Comparison of ENCODE assay signal across 8 cellular contexts in genomic region chr13:19845758-19846157, GRCh38. TPM values are rescaled to one million over a fixed set of nuclear protein-coding genes. Genes with fewer than 3 reads are reported as not detected.
DNase-seq lines count a peak whose midpoint lies in the region; ATAC-seq and TF ChIP-seq lines count a peak whose summit lies in the region.

No MANE protein-coding gene starts in this region.

- TF ChIP-seq CTCF in AG09309 (IDR thresholded peaks at IDR 0.05; ENCODE audit: control insufficient read depth, insufficient read depth, low read depth, low read length, missing control alignments) (no peak), HFFc6 (IDR thresholded peaks at IDR 0.05) (no peak), astrocyte of the spinal cord (IDR thresholded peaks at IDR 0.05; ENCODE audit: low read depth, low read length) (no peak), tibial nerve (IDR thresholded peaks at IDR 0.05) (no peak)

- no peak for TF ChIP-seq EP300 in tibial nerve (IDR thresholded peaks at IDR 0.05)

- no peak for TF ChIP-seq POLR2A in tibial nerve (IDR thresholded peaks at IDR 0.05)

- peak overlapping the region; percentile 34 for H3K27ac ChIP-seq in mesodermal cell (ENCODE audit: low read depth, low read length, severe bottlenecking)
- H3K27ac ChIP-seq in tibial nerve: peak overlapping the region in 1 of 4 donors; percentile 78

- no peaks in the 10 kb centered on the region for H3K9me3 Mint-ChIP-seq in HFFc6

- WGBS in mesodermal cell (ENCODE audit: insufficient coverage in 2 of 2), 2 experiments: 89% methylated on average over 1 of the region's 2 CpGs; no CpG with 5 or more reads in 1 of the 2 experiments
- 35 to 37% methylated on average over 2 of the region's 2 CpGs for WGBS in tibial nerve, 2 donors

- H3K36me3 Mint-ChIP-seq in HFFc6 (ENCODE audit: low read depth): peaks cover 8% of the 10 kb centered on the region

- DNase-seq in AG09309 (ENCODE audit: low read depth) (peak; percentile 86), HFFc6 (peak; percentile 97), astrocyte of the spinal cord (ENCODE audit: low read depth, low spot score) (peak; percentile 97), tibial nerve (ENCODE audit: low spot score in 2 of 2) (no peak), Right ventricle myocardium superior (no peak)
- DNase-seq in stimulated activated CD4-positive, alpha-beta T cell treated with anti-CD3 and anti-CD28 coated beads, Interleukin-2, amount 100 ng/mL, for 48 hours: no peak

- H3K4me3 ChIP-seq in AG09309 (ENCODE audit: control insufficient read depth, low read depth, low read length) (no peak overlapping the region), astrocyte of the spinal cord (ENCODE audit: low read depth, low read length) (no peak overlapping the region), mesodermal cell (ENCODE audit: extremely low read depth, insufficient read depth, low read length, poor library complexity, severe bottlenecking) (no peak overlapping the region), tibial nerve (no peak overlapping the region)

- no peaks in the 10 kb centered on the region for H3K27me3 ChIP-seq in tibial nerve

- peak overlapping the region; percentile 79 for H3K27ac Mint-ChIP-seq in HFFc6

- H3K4me1 ChIP-seq in mesodermal cell (ENCODE audit: control insufficient read depth, insufficient read depth, low read length, poor library complexity, severe bottlenecking) (peaks cover 9% of the 10 kb centered on the region), tibial nerve (peaks cover 0 to 25% (median 12%) of the 10 kb centered on the region in 4 donors)

- H3K36me3 ChIP-seq in mesodermal cell (ENCODE audit: control insufficient read depth, insufficient read depth, low read length) (peaks cover 67% of the 10 kb centered on the region), tibial nerve (peaks cover 0 to 42% (median 0%) of the 10 kb centered on the region in 3 donors)

- H3K27me3 Mint-ChIP-seq in HFFc6 (ENCODE audit: insufficient read depth): no peaks in the 10 kb centered on the region; the same call in 1 of the 2 replicates

- no peak overlapping the region; the same call in 1 of the 2 replicates for H3K4me3 Mint-ChIP-seq in HFFc6

- H3K9me3 ChIP-seq in mesodermal cell (ENCODE audit: control insufficient read depth, low read length) (no peaks in the 10 kb centered on the region), tibial nerve (no peaks in the 10 kb centered on the region)

- in situ Hi-C loops in astrocyte of the spinal cord (cut with HindIII; ENCODE audit: low sequenced_read_pairs): no loop called here

- peaks cover 21% of the 10 kb centered on the region for H3K4me1 Mint-ChIP-seq in HFFc6 (ENCODE audit: low read depth)

- intact Hi-C loops in Right ventricle myocardium superior (cut with DNase I): no loop called here

- ATAC-seq in HG02840 (IDR thresholded peaks at IDR 0.05; ENCODE audit: low FRiP score, unreplicated experiment) (no peak), Right ventricle myocardium superior (ENCODE audit: poor library complexity) (no peak)

RNA-seq across cellular contexts. Expression of gene ZMYM5, which starts 17.7 kb away (rescaled TPM):
- total RNA-seq in HFFc6 (2021; fragmentation: NEBNext Ultra II Directional; extraction: Animal tissue kit (Norgen Biotek cat#: 25700)): 1 to 10 TPM; 6.8 to 9.3 (median 8.6) TPM
- 14.4 TPM for polyA plus RNA-seq in mesodermal cell (2013, experiment 1 of 2)
- polyA plus RNA-seq in mesodermal cell (2013, experiment 2 of 2): 15.4 TPM
- 10 to 100 TPM; 14.4 to 24.0 (median 19.3) TPM for total RNA-seq in tibial nerve
- 6.5 TPM for total RNA-seq in Right ventricle myocardium superior

Comparison
In these comparisons a context has a peak if more than half of its experiments do, and no peak if none do; other contexts are left out.
1. DNase-seq: peak in AG09309 (single experiment), HFFc6 (single experiment) and astrocyte of the spinal cord (single experiment); none in tibial nerve (0 of 2), stimulated activated CD4-positive, alpha-beta T cell treated with anti-CD3 and anti-CD28 coated beads, Interleukin-2, amount 100 ng/mL, for 48 hours (0 of 2) and Right ventricle myocardium superior (single experiment).